ENCODE assay signal across 20 cellular contexts in the genomic region with DNA sequence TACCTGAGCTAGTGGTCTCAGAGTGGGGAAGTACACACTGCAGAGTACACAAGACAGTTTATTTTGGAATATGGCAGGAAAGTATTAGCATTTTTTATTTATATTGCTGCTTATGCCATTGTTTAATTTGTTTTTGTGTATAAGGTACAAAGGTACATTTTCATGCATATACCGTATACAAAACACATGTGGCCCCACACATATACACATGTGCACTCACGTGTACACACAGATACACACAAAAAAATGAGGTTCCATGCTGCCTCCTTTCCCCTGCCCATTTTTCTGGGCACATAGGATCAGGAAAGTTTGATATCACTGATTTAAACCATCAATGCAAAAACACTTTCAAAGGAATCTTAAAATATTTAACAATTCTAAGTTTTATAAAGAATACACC. TPM values are rescaled to one million over a fixed set of nuclear protein-coding genes. Genes with fewer than 3 reads are reported as not detected.
"Had no signal": no experiment of that assay in that cellular context is flagged by ENCODE, and none has a peak within 500 bp of the region (broad histone marks: within the 10 kb centered on the region; RNA-seq: fewer than 3 reads in every experiment).

No MANE protein-coding gene starts in this region.

- H3K27ac Mint-ChIP-seq: neural progenitor cell; stimulated activated effector memory CD8-positive, alpha-beta T cell treated with anti-CD3 and anti-CD28 coated beads, Interleukin-12 subunit alpha, Interleukin-12 subunit beta, amount 100 ng/mL, for 72 hours had no signal

- H3K4me1 ChIP-seq: neural progenitor cell, pancreas had no signal

- H3K36me3 ChIP-seq: neural progenitor cell, pancreas had no signal

- H3K27me3 Mint-ChIP-seq: activated CD4-positive, alpha-beta T cell treated with anti-CD3 and anti-CD28 coated beads for 36 hours; activated CD8-positive, alpha-beta T cell treated with anti-CD3 and anti-CD28 coated beads for 36 hours; activated naive CD8-positive, alpha-beta T cell treated with anti-CD3 and anti-CD28 coated beads for 36 hours; brain; central memory CD8-positive, alpha-beta T cell had no signal

- H3K36me3 Mint-ChIP-seq: stimulated activated effector memory CD8-positive, alpha-beta T cell treated with anti-CD3 and anti-CD28 coated beads, Interleukin-12 subunit alpha, Interleukin-12 subunit beta, amount 100 ng/mL, for 72 hours had no signal

- H3K4me3 ChIP-seq: neural progenitor cell, pancreas, sigmoid colon had no signal

- H3K27ac ChIP-seq: foreskin keratinocyte, neural progenitor cell, pancreas, sigmoid colon, VCaP had no signal

- H3K4me2 ChIP-seq: neural progenitor cell had no signal

- H3K9ac ChIP-seq: neural progenitor cell had no signal

- H3K4me1 Mint-ChIP-seq: brain, mesothelial cell of epicardium had no signal

- H2AFZ ChIP-seq: neural progenitor cell had no signal

- ATAC-seq: activated CD8-positive, alpha-beta T cell treated with anti-CD3 and anti-CD28 coated beads for 36 hours; pancreas had no signal

- H3K4me3 Mint-ChIP-seq: activated CD4-positive, alpha-beta T cell treated with anti-CD3 and anti-CD28 coated beads for 36 hours; activated CD8-positive, alpha-beta T cell treated with anti-CD3 and anti-CD28 coated beads for 36 hours; activated naive CD8-positive, alpha-beta T cell treated with anti-CD3 and anti-CD28 coated beads for 36 hours; activated T-cell treated with anti-CD3 and anti-CD28 coated beads, Interleukin-2, amount 50 U/mL, for 4 hours; brain; mesothelial cell of epicardium; neural progenitor cell; stimulated activated effector memory CD8-positive, alpha-beta T cell treated with anti-CD3 and anti-CD28 coated beads, Interleukin-12 subunit alpha, Interleukin-12 subunit beta, amount 100 ng/mL, for 72 hours had no signal

- H3K9me3 ChIP-seq: pancreas, sigmoid colon had no signal

- H3K9me3 Mint-ChIP-seq: activated CD8-positive, alpha-beta T cell treated with anti-CD3 and anti-CD28 coated beads for 36 hours; activated naive CD8-positive, alpha-beta T cell treated with anti-CD3 and anti-CD28 coated beads for 36 hours; activated T-cell treated with anti-CD3 and anti-CD28 coated beads, Interleukin-2, amount 50 U/mL, for 4 hours; brain; central memory CD8-positive, alpha-beta T cell; mesothelial cell of epicardium; neural progenitor cell; stimulated activated effector memory CD8-positive, alpha-beta T cell treated with anti-CD3 and anti-CD28 coated beads, Interleukin-12 subunit alpha, Interleukin-12 subunit beta, amount 100 ng/mL, for 72 hours had no signal

- DNase-seq: activated CD4-positive, alpha-beta T cell treated with anti-CD3 and anti-CD28 coated beads for 36 hours; activated CD8-positive, alpha-beta T cell treated with anti-CD3 and anti-CD28 coated beads for 36 hours; activated naive CD8-positive, alpha-beta T cell treated with anti-CD3 and anti-CD28 coated beads for 36 hours; activated T-cell treated with anti-CD3 and anti-CD28 coated beads, Interleukin-2, amount 50 U/mL, for 4 hours; amygdala; cortex of kidney; effector CD8-positive, alpha-beta T cell; foreskin keratinocyte; head of caudate nucleus; pancreas; sigmoid colon had no signal

- H3K27me3 ChIP-seq: foreskin keratinocyte, neural progenitor cell, pancreas, sigmoid colon had no signal

RNA-seq across cellular contexts. Expression of a gene that starts 12.9 kb away (rescaled TPM):
- total RNA-seq: activated T-cell treated with anti-CD3 and anti-CD28 coated beads, Interleukin-2, amount 50 U/mL, for 4 hours; endothelial cell of umbilical vein; mesothelial cell of epicardium; myocyte had no signal
- polyA plus RNA-seq: endothelial cell of umbilical vein had no signal

RNA-seq across cellular contexts. Expression of a gene that starts 24.3 kb away (rescaled TPM):
- total RNA-seq: activated T-cell treated with anti-CD3 and anti-CD28 coated beads, Interleukin-2, amount 50 U/mL, for 4 hours; lower leg skin had no signal
- polyA plus RNA-seq: endothelial cell of umbilical vein, pancreas had no signal
